In the genomic region with DNA sequence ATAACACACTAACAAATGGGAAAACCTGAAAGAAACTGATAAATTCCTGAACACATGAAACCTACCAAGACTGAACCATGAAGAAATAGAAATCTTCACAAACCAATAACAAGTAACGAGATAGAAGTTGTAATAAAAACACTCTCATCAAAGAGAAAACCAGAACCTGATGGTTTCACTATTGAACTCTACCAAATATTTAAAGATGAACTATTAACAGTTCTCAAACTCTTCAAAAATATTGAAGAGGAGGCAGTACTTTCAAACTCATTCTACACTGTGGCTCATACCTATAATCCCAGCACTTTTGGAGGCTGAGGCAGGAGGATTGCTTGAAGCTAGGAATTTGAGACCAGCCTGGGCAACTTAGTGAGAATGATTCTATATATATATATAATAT, we compare ENCODE assay signal across 23 cellular contexts. TPM values are rescaled to one million over a fixed set of nuclear protein-coding genes. Genes with fewer than 3 reads are reported as not detected.
DNase-seq lines count a peak whose midpoint lies in the region; ATAC-seq and TF ChIP-seq lines count a peak whose summit lies in the region.
"Had no signal": no experiment of that assay in that cellular context is flagged by ENCODE, and none has a peak within 500 bp of the region (broad histone marks: within the 10 kb centered on the region; RNA-seq: fewer than 3 reads in every experiment).

No MANE protein-coding gene starts in this region.

- 0 out of 2 replicates have a peak, but pooled peaks cover 6% of the 10 kb centered on the region for H3K9me3 Mint-ChIP-seq in WTC11
- no peaks in the 10 kb centered on the region for H3K9me3 Mint-ChIP-seq in CD8-positive, alpha-beta T cell
- H3K9me3 Mint-ChIP-seq: activated naive CD8-positive, alpha-beta T cell treated with anti-CD3 and anti-CD28 coated beads, Interleukin-2, amount 10 ng/mL, durations not matched to agents 7 days and 5 days; activated T-helper 2 cell treated with anti-CD3 and anti-CD28 coated beads, Interferon-gamma antibody, Interleukin-2, Interleukin-4, amounts not matched to agents 10 μg/mL and 5 μg/mL and 100 μg/mL, durations not matched to agents 14 hours and 24 hours and 36 hours had no signal

- H3K4me1 ChIP-seq in CD8-positive, alpha-beta T cell (ENCODE audit: insufficient read depth, low read length): no peaks in the 10 kb centered on the region
- H3K4me1 ChIP-seq: BLaER1 treated with 17β-estradiol and CSF1 and Interleukin-3, amounts not matched to agents 10 nM and 100 nM; upper lobe of right lung had no signal

- no peak for DNase-seq in WTC11 (ENCODE audit: low spot score)
- no peak for DNase-seq in NCI-H524 treated with DMSO at 0.1 percent for 48 hours (lab: John Stamatoyannopoulos, UW)
- no peak for DNase-seq in CD8-positive, alpha-beta T cell
- DNase-seq: activated CD4-positive, alpha-beta T cell treated with anti-CD3 and anti-CD28 coated beads, Interleukin-2, amount 50 U/mL, for 48 hours; activated CD4-positive, CD25-positive, alpha-beta regulatory T cell; activated CD8-positive, alpha-beta memory T cell treated with anti-CD3 and anti-CD28 coated beads, Interleukin-2, amount 50 U/mL, for 48 hours; activated naive CD8-positive, alpha-beta T cell treated with anti-CD3 and anti-CD28 coated beads, Interleukin-2, amount 10 ng/mL, durations not matched to agents 7 days and 5 days; foreskin keratinocyte; hippocampal formation; NCI-H1436 treated with DMSO at 0.1 percent for 48 hours; NCI-H524; nephron progenitor cell; substantia nigra; T-helper 9 cell; upper lobe of right lung had no signal

- no peaks in the 10 kb centered on the region for H3K27me3 ChIP-seq in CD8-positive, alpha-beta T cell (ENCODE audit: insufficient read depth, low read length)
- H3K27me3 ChIP-seq: BLaER1 treated with 17β-estradiol and CSF1 and Interleukin-3, amounts not matched to agents 10 nM and 100 nM; foreskin keratinocyte; upper lobe of right lung had no signal

- intact Hi-C loops in CD8-positive, alpha-beta T cell (cut with DNase I, micrococcal nuclease): no loop called here

- H3K9me3 ChIP-seq in CD8-positive, alpha-beta T cell (ENCODE audit: low read length): no peaks in the 10 kb centered on the region
- H3K9me3 ChIP-seq: upper lobe of right lung had no signal

- ATAC-seq in GM18867 (IDR thresholded peaks at IDR 0.05; ENCODE audit: unreplicated experiment): peak; percentile 56
- peak; percentile 71 for ATAC-seq in GM21619 (IDR thresholded peaks at IDR 0.05; ENCODE audit: unreplicated experiment)
- ATAC-seq in HG03432 (IDR thresholded peaks at IDR 0.05; ENCODE audit: unreplicated experiment): peak; percentile 53
- no peak for ATAC-seq in WTC11
- no peak for ATAC-seq in HG03439 (IDR thresholded peaks at IDR 0.05; ENCODE audit: unreplicated experiment)
- no peak for ATAC-seq in CD8-positive, alpha-beta T cell
- ATAC-seq: foreskin keratinocyte, upper lobe of right lung had no signal

- no peaks in the 10 kb centered on the region for H3K36me3 Mint-ChIP-seq in WTC11
- H3K36me3 Mint-ChIP-seq in CD8-positive, alpha-beta T cell: no peaks in the 10 kb centered on the region
- H3K36me3 Mint-ChIP-seq: activated naive CD8-positive, alpha-beta T cell treated with anti-CD3 and anti-CD28 coated beads, Interleukin-2, amount 10 ng/mL, durations not matched to agents 7 days and 5 days had no signal

- H3K27me3 Mint-ChIP-seq in WTC11 (ENCODE audit: low read depth): no peaks in the 10 kb centered on the region
- no peaks in the 10 kb centered on the region for H3K27me3 Mint-ChIP-seq in CD8-positive, alpha-beta T cell (ENCODE audit: low read depth)
- H3K27me3 Mint-ChIP-seq: activated naive CD8-positive, alpha-beta T cell treated with anti-CD3 and anti-CD28 coated beads, Interleukin-2, amount 10 ng/mL, durations not matched to agents 7 days and 5 days had no signal

- H3K27ac Mint-ChIP-seq in WTC11: no peak overlapping the region
- H3K27ac Mint-ChIP-seq in CD8-positive, alpha-beta T cell: no peak overlapping the region
- H3K27ac Mint-ChIP-seq: activated naive CD8-positive, alpha-beta T cell treated with anti-CD3 and anti-CD28 coated beads, Interleukin-2, amount 10 ng/mL, durations not matched to agents 7 days and 5 days; activated T-helper 2 cell treated with anti-CD3 and anti-CD28 coated beads, Interferon-gamma antibody, Interleukin-2, Interleukin-4, amounts not matched to agents 10 μg/mL and 5 μg/mL and 100 μg/mL, durations not matched to agents 14 hours and 24 hours and 36 hours; nephron progenitor cell had no signal

- TF ChIP-seq CTCF in WTC11 (IDR thresholded peaks at IDR 0.05): no peak
- no peak for TF ChIP-seq CTCF in CD8-positive, alpha-beta T cell (IDR thresholded peaks at IDR 0.05)

- H3K4me3 ChIP-seq in CD8-positive, alpha-beta T cell (ENCODE audit: low read depth, low read length): no peak overlapping the region
- H3K4me3 ChIP-seq: BLaER1 treated with 17β-estradiol and CSF1 and Interleukin-3, amounts not matched to agents 10 nM and 100 nM; upper lobe of right lung had no signal

- POLR2A ChIA-PET in WTC11 (lab: Charles Lee): no interaction called here
- POLR2A ChIA-PET in CD8-positive, alpha-beta T cell (lab: Charles Lee): interaction anchor here (0.6 kb wide), 1 partner anchor 244 kb away, joined by 3 read pairs; no protein-coding TSS in a partner anchor

- no peak overlapping the region for H3K4me3 Mint-ChIP-seq in WTC11
- no peak overlapping the region for H3K4me3 Mint-ChIP-seq in CD8-positive, alpha-beta T cell
- H3K4me3 Mint-ChIP-seq: activated naive CD8-positive, alpha-beta T cell treated with anti-CD3 and anti-CD28 coated beads, Interleukin-2, amount 10 ng/mL, durations not matched to agents 7 days and 5 days; nephron progenitor cell had no signal

- CTCF ChIA-PET in WTC11 (lab: Charles Lee): no interaction called here
- CTCF ChIA-PET in CD8-positive, alpha-beta T cell (lab: Charles Lee): no interaction called here

- no peaks in the 10 kb centered on the region for H3K36me3 ChIP-seq in CD8-positive, alpha-beta T cell (ENCODE audit: insufficient read depth, low read length)
- H3K36me3 ChIP-seq: BLaER1 treated with 17β-estradiol and CSF1 and Interleukin-3, amounts not matched to agents 10 nM and 100 nM; upper lobe of right lung had no signal

- no peak overlapping the region for H3K27ac ChIP-seq in CD8-positive, alpha-beta T cell (ENCODE audit: low read depth, low read length)
- H3K27ac ChIP-seq: BLaER1 treated with 17β-estradiol and CSF1 and Interleukin-3, amounts not matched to agents 10 nM and 100 nM; epithelial cell of prostate; foreskin keratinocyte; HL-60; upper lobe of right lung had no signal

- H3K4me1 Mint-ChIP-seq in WTC11: peaks cover 3% of the 10 kb centered on the region; the same call in 1 of the 2 replicates
- no peaks in the 10 kb centered on the region for H3K4me1 Mint-ChIP-seq in CD8-positive, alpha-beta T cell (ENCODE audit: low read depth)
- H3K4me1 Mint-ChIP-seq: activated naive CD8-positive, alpha-beta T cell treated with anti-CD3 and anti-CD28 coated beads, Interleukin-2, amount 10 ng/mL, durations not matched to agents 7 days and 5 days; nephron progenitor cell had no signal

TF ChIP-seq in WTC11, 78 proteins besides CTCF, POLR2A, EP300 and RAD21:
- TF ChIP-seq, protein P1, sequence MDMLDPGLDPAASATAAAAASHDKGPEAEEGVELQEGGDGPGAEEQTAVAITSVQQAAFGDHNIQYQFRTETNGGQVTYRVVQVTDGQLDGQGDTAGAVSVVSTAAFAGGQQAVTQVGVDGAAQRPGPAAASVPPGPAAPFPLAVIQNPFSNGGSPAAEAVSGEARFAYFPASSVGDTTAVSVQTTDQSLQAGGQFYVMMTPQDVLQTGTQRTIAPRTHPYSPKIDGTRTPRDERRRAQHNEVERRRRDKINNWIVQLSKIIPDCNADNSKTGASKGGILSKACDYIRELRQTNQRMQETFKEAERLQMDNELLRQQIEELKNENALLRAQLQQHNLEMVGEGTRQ (CRISPR knock-in tag; IDR thresholded peaks at IDR 0.05): no peak
- TF ChIP-seq HMGA2 (CRISPR knock-in tag; IDR thresholded peaks at IDR 0.05): peak; percentile 44; the same call in 1 of the 2 replicates

RNA-seq across cellular contexts. Expression of a gene that starts 48.4 kb away (rescaled TPM):
- 5.9 to 6.4 TPM (median 6.4 TPM) in 3 replicates for total RNA-seq in WTC11 (2021)
- total RNA-seq in CD8-positive, alpha-beta T cell: 1 to 10 TPM; 1.9 TPM

Comparison
In these comparisons a context has a peak if more than half of its experiments do, and no peak if none do; other contexts are left out.
1. ATAC-seq: peak in GM18867 (single experiment), GM21619 (single experiment) and HG03432 (single experiment); none in WTC11 (single experiment), HG03439 (single experiment) and CD8-positive, alpha-beta T cell (single experiment).